In genomic region chr10:84294766-84295447, GRCh38 we compare ENCODE assay signal across 13 cellular contexts. TPM values are rescaled to one million over a fixed set of nuclear protein-coding genes. Genes with fewer than 3 reads are reported as not detected.
A peak's percentile ranks its signal among the peaks of the same experiment; 100 is the strongest.
DNase-seq lines count a peak whose midpoint lies in the region; ATAC-seq and TF ChIP-seq lines count a peak whose summit lies in the region.
"Had no signal": no experiment of that assay in that cellular context is flagged by ENCODE, and none has a peak within 500 bp of the region (broad histone marks: within the 10 kb centered on the region; RNA-seq: fewer than 3 reads in every experiment).

No MANE protein-coding gene starts in this region.

- H3K27ac Mint-ChIP-seq in activated T-helper 1 cell treated with anti-CD3 and anti-CD28 coated beads, Interleukin-12 subunit alpha, Interleukin-12 subunit beta, Interleukin-2, Interleukin-4 antibody, amounts not matched to agents 30 ng/mL and 10 ng/mL and 1 ng/mL, durations not matched to agents 14 hours and 24 hours and 36 hours = no peak overlapping the region

- H3K4me1 Mint-ChIP-seq in activated T-helper 1 cell treated with anti-CD3 and anti-CD28 coated beads, Interleukin-12 subunit alpha, Interleukin-12 subunit beta, Interleukin-2, Interleukin-4 antibody, amounts not matched to agents 30 ng/mL and 10 ng/mL and 1 ng/mL, durations not matched to agents 14 hours and 24 hours and 36 hours (ENCODE audit: low read depth) = peaks cover 22% of the 10 kb centered on the region

- no peak overlapping the region for H3K4me3 ChIP-seq in ascending aorta

- H3K27me3 Mint-ChIP-seq in activated T-helper 1 cell treated with anti-CD3 and anti-CD28 coated beads, Interleukin-12 subunit alpha, Interleukin-12 subunit beta, Interleukin-2, Interleukin-4 antibody, amounts not matched to agents 30 ng/mL and 10 ng/mL and 1 ng/mL, durations not matched to agents 14 hours and 24 hours and 36 hours (ENCODE audit: insufficient read depth) = peaks cover 4% of the 10 kb centered on the region
- H3K27me3 Mint-ChIP-seq: CD4-positive, alpha-beta memory T cell had no signal

- H3K9me3 ChIP-seq in ascending aorta = no peaks in the 10 kb centered on the region

- no peaks in the 10 kb centered on the region for H3K27me3 ChIP-seq in ascending aorta

- H3K36me3 Mint-ChIP-seq in activated T-helper 1 cell treated with anti-CD3 and anti-CD28 coated beads, Interleukin-12 subunit alpha, Interleukin-12 subunit beta, Interleukin-2, Interleukin-4 antibody, amounts not matched to agents 30 ng/mL and 10 ng/mL and 1 ng/mL, durations not matched to agents 14 hours and 24 hours and 36 hours (ENCODE audit: low read depth) = no peaks in the 10 kb centered on the region
- H3K36me3 Mint-ChIP-seq: CD4-positive, alpha-beta memory T cell had no signal

- H3K4me1 ChIP-seq in ascending aorta = peaks cover 0 to 28% of the 10 kb centered on the region in 2 donors

- H3K36me3 ChIP-seq in ascending aorta = no peaks in the 10 kb centered on the region

- no peaks in the 10 kb centered on the region for H3K9me3 Mint-ChIP-seq in activated T-helper 1 cell treated with anti-CD3 and anti-CD28 coated beads, Interleukin-12 subunit alpha, Interleukin-12 subunit beta, Interleukin-2, Interleukin-4 antibody, amounts not matched to agents 30 ng/mL and 10 ng/mL and 1 ng/mL, durations not matched to agents 14 hours and 24 hours and 36 hours
- H3K9me3 Mint-ChIP-seq: CD4-positive, alpha-beta memory T cell had no signal

- no peak for TF ChIP-seq CTCF in ascending aorta (IDR thresholded peaks at IDR 0.05)

- intact Hi-C loops in ascending aorta (cut with DNase I) = loop anchor here (5.0 kb wide), 1 partner anchor 52 kb away; no protein-coding TSS in a partner anchor
- intact Hi-C loops in activated T-helper 1 cell treated with anti-CD3 and anti-CD28 coated beads, Interleukin-12 subunit alpha, Interleukin-12 subunit beta, Interleukin-2, Interleukin-4 antibody, amounts not matched to agents 30 ng/mL and 10 ng/mL and 1 ng/mL, durations not matched to agents 14 hours and 24 hours and 36 hours (cut with micrococcal nuclease) = loop anchor here (1.0 kb wide), 1 partner anchor 12 kb away; no protein-coding TSS in a partner anchor

- H3K27ac ChIP-seq in ascending aorta = peak overlapping the region; percentile 67 to 72

- H3K4me3 Mint-ChIP-seq in activated T-helper 1 cell treated with anti-CD3 and anti-CD28 coated beads, Interleukin-12 subunit alpha, Interleukin-12 subunit beta, Interleukin-2, Interleukin-4 antibody, amounts not matched to agents 30 ng/mL and 10 ng/mL and 1 ng/mL, durations not matched to agents 14 hours and 24 hours and 36 hours = no peak overlapping the region
- H3K4me3 Mint-ChIP-seq: CD4-positive, alpha-beta memory T cell had no signal

- ATAC-seq in GM18502 (IDR thresholded peaks at IDR 0.05; ENCODE audit: poor library complexity, unreplicated experiment) (peak; percentile 81), GM19455 (IDR thresholded peaks at IDR 0.05; ENCODE audit: unreplicated experiment) (peak; percentile 77), HG03025 (IDR thresholded peaks at IDR 0.05; ENCODE audit: low FRiP score, unreplicated experiment) (peak; percentile 61), HG02763 (IDR thresholded peaks at IDR 0.05; ENCODE audit: unreplicated experiment) (no peak)

- DNase-seq in ascending aorta (ENCODE audit: low spot score in 2 of 2) (no peak), GM19238 (ENCODE audit: insufficient read length, low spot score) (no peak), NCI-H187 (lab: John Stamatoyannopoulos, UW) (no peak)
- no peak for DNase-seq in activated T-helper 1 cell treated with anti-CD3 and anti-CD28 coated beads, Interleukin-12 subunit alpha, Interleukin-12 subunit beta, Interleukin-2, Interleukin-4 antibody, amounts not matched to agents 30 ng/mL and 10 ng/mL and 1 ng/mL, durations not matched to agents 14 hours and 24 hours and 36 hours (ENCODE audit: low spot score)
- DNase-seq: activated gamma-delta T cell treated with Interleukin-2 at 50 U/mL for 16 hours; CD4-positive, alpha-beta memory T cell; effector CD8-positive, alpha-beta T cell had no signal

RNA-seq across cellular contexts. Expression of gene CCSER2, which starts 33.5 kb away (rescaled TPM):
- total RNA-seq in ascending aorta = 18.5 TPM
- total RNA-seq in activated T-helper 1 cell treated with anti-CD3 and anti-CD28 coated beads, Interleukin-12 subunit alpha, Interleukin-12 subunit beta, Interleukin-2, Interleukin-4 antibody, amounts not matched to agents 30 ng/mL and 10 ng/mL and 1 ng/mL, durations not matched to agents 14 hours and 24 hours and 36 hours = 52.3 and 53.6 TPM in 2 replicates

RNA-seq across cellular contexts. Expression of gene RGR, which starts 50.1 kb away (rescaled TPM):
- not detected for total RNA-seq in ascending aorta
- not detected in 2 replicates for total RNA-seq in activated T-helper 1 cell treated with anti-CD3 and anti-CD28 coated beads, Interleukin-12 subunit alpha, Interleukin-12 subunit beta, Interleukin-2, Interleukin-4 antibody, amounts not matched to agents 30 ng/mL and 10 ng/mL and 1 ng/mL, durations not matched to agents 14 hours and 24 hours and 36 hours
- total RNA-seq: CD4-positive, alpha-beta memory T cell; M059J; T-helper 2 cell treated with Interferon-gamma antibody and Interleukin-4, amounts not matched to agents 100 ng/mL and 5 ng/mL, for 36 hours had no signal

RNA-seq across cellular contexts. Expression of gene LRIT1, which starts 53.6 kb away (rescaled TPM):
- not detected for total RNA-seq in ascending aorta
- not detected in 2 replicates for total RNA-seq in activated T-helper 1 cell treated with anti-CD3 and anti-CD28 coated beads, Interleukin-12 subunit alpha, Interleukin-12 subunit beta, Interleukin-2, Interleukin-4 antibody, amounts not matched to agents 30 ng/mL and 10 ng/mL and 1 ng/mL, durations not matched to agents 14 hours and 24 hours and 36 hours
- total RNA-seq: CD4-positive, alpha-beta memory T cell; M059J; T-helper 2 cell treated with Interferon-gamma antibody and Interleukin-4, amounts not matched to agents 100 ng/mL and 5 ng/mL, for 36 hours had no signal
